12 cellular contexts compared by ENCODE assay signal in the genomic region with DNA sequence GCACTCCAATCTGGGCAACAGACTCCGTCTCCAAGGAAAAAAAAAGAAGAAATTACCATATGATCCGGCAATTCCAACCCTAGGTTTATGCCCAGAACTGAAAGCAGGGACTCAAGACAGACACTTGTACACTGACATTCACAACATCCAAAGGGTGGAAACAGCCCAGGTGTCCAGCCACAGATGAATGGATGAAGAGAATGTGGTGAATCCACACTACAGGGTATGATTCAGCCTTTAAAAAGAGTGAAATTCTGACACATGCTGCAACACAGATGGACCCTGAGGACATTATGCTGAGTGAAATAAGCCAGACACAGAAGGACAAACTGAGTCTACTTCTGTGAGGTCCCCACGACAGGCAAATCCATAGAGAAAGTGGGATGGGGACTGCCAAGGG. TPM values are rescaled to one million over a fixed set of nuclear protein-coding genes. Genes with fewer than 3 reads are reported as not detected.
DNase-seq lines count a peak whose midpoint lies in the region; ATAC-seq and TF ChIP-seq lines count a peak whose summit lies in the region.
"Had no signal": no experiment of that assay in that cellular context is flagged by ENCODE, and none has a peak within 500 bp of the region (broad histone marks: within the 10 kb centered on the region; RNA-seq: fewer than 3 reads in every experiment).

No MANE protein-coding gene starts in this region.

- no peak for DNase-seq in activated T-cell treated with anti-CD3 and anti-CD28 coated beads, Interleukin-2, amount 50 U/mL, for 72 hours
- DNase-seq in activated T-cell treated with anti-CD3 and anti-CD28 coated beads, Interleukin-2, amount 50 U/mL, for 4 hours: no peak
- DNase-seq in activated B cell treated with CpG ODN at 0.5 μM for 24 hours (no peak), glutamatergic neuron (no peak), thyroid gland (peak in 1 of 2 donors; percentile 45), sciatic nerve (ENCODE audit: low spot score) (no peak), dedifferentiated amniotic fluid mesenchymal stem cell (ENCODE audit: extremely low spot score) (no peak)
- DNase-seq in activated T-helper 1 cell treated with anti-CD3 and anti-CD28 coated beads, Interleukin-12 subunit alpha, Interleukin-12 subunit beta, Interleukin-2, Interleukin-4 antibody, amounts not matched to agents 30 ng/mL and 10 ng/mL and 1 ng/mL, durations not matched to agents 14 hours and 24 hours and 36 hours (ENCODE audit: low spot score): no peak
- DNase-seq: AML-193; effector memory CD4-positive, alpha-beta T cell; NCI-H446 treated with DMSO at 0.1 percent for 48 hours had no signal

- 69 to 88% methylated on average over 3 of the region's 3 CpGs for WGBS in thyroid gland, 2 donors

- H3K36me3 Mint-ChIP-seq in activated T-cell treated with anti-CD3 and anti-CD28 coated beads, Interleukin-2, amount 50 U/mL, for 72 hours (ENCODE audit: insufficient read depth in 2 of 2): peaks cover 7 to 14% of the 10 kb centered on the region in 2 donors
- H3K36me3 Mint-ChIP-seq in activated T-cell treated with anti-CD3 and anti-CD28 coated beads, Interleukin-2, amount 50 U/mL, for 4 hours (ENCODE audit: insufficient read depth): peaks cover 12% of the 10 kb centered on the region
- peaks cover 51% of the 10 kb centered on the region for H3K36me3 Mint-ChIP-seq in activated B cell treated with CpG ODN at 0.5 μM for 24 hours (ENCODE audit: low read depth)
- H3K36me3 Mint-ChIP-seq in glutamatergic neuron (ENCODE audit: unreplicated experiment): peaks cover 5% of the 10 kb centered on the region
- peaks cover 20% of the 10 kb centered on the region for H3K36me3 Mint-ChIP-seq in activated T-helper 1 cell treated with anti-CD3 and anti-CD28 coated beads, Interleukin-12 subunit alpha, Interleukin-12 subunit beta, Interleukin-2, Interleukin-4 antibody, amounts not matched to agents 30 ng/mL and 10 ng/mL and 1 ng/mL, durations not matched to agents 14 hours and 24 hours and 36 hours (ENCODE audit: low read depth)

- no peak for ATAC-seq in activated T-cell treated with anti-CD3 and anti-CD28 coated beads, Interleukin-2, amount 50 U/mL, for 72 hours (replicated peaks in 1 of 2)
- ATAC-seq in activated T-cell treated with anti-CD3 and anti-CD28 coated beads, Interleukin-2, amount 50 U/mL, for 4 hours: no peak
- peak; percentile 9 for ATAC-seq in activated B cell treated with CpG ODN at 0.5 μM for 24 hours (ENCODE audit: low read depth)
- no peak for ATAC-seq in sciatic nerve

- no peak overlapping the region for H3K4me3 Mint-ChIP-seq in activated T-cell treated with anti-CD3 and anti-CD28 coated beads, Interleukin-2, amount 50 U/mL, for 72 hours
- no peak overlapping the region for H3K4me3 Mint-ChIP-seq in activated T-cell treated with anti-CD3 and anti-CD28 coated beads, Interleukin-2, amount 50 U/mL, for 4 hours
- peak overlapping the region; percentile 75 for H3K4me3 Mint-ChIP-seq in activated B cell treated with CpG ODN at 0.5 μM for 24 hours
- no peak overlapping the region for H3K4me3 Mint-ChIP-seq in glutamatergic neuron (ENCODE audit: unreplicated experiment)
- no peak overlapping the region for H3K4me3 Mint-ChIP-seq in activated T-helper 1 cell treated with anti-CD3 and anti-CD28 coated beads, Interleukin-12 subunit alpha, Interleukin-12 subunit beta, Interleukin-2, Interleukin-4 antibody, amounts not matched to agents 30 ng/mL and 10 ng/mL and 1 ng/mL, durations not matched to agents 14 hours and 24 hours and 36 hours

- no peaks in the 10 kb centered on the region for H3K27me3 Mint-ChIP-seq in activated T-cell treated with anti-CD3 and anti-CD28 coated beads, Interleukin-2, amount 50 U/mL, for 72 hours (ENCODE audit: low read depth)
- H3K27me3 Mint-ChIP-seq in activated T-cell treated with anti-CD3 and anti-CD28 coated beads, Interleukin-2, amount 50 U/mL, for 4 hours (ENCODE audit: low read depth): no peaks in the 10 kb centered on the region
- H3K27me3 Mint-ChIP-seq in activated B cell treated with CpG ODN at 0.5 μM for 24 hours (no peaks in the 10 kb centered on the region), glutamatergic neuron (ENCODE audit: unreplicated experiment) (peaks cover 25% of the 10 kb centered on the region)
- H3K27me3 Mint-ChIP-seq in activated T-helper 1 cell treated with anti-CD3 and anti-CD28 coated beads, Interleukin-12 subunit alpha, Interleukin-12 subunit beta, Interleukin-2, Interleukin-4 antibody, amounts not matched to agents 30 ng/mL and 10 ng/mL and 1 ng/mL, durations not matched to agents 14 hours and 24 hours and 36 hours (ENCODE audit: insufficient read depth): no peaks in the 10 kb centered on the region

- CTCF ChIA-PET in activated B cell treated with CpG ODN at 0.5 μM for 24 hours (lab: Charles Lee): interaction anchor here (1.6 to 2.2 kb wide), 2 partner anchors 14 to 22 kb away, joined by 7 to 17 read pairs; no protein-coding TSS in a partner anchor

- no peaks in the 10 kb centered on the region for H3K9me3 Mint-ChIP-seq in activated T-cell treated with anti-CD3 and anti-CD28 coated beads, Interleukin-2, amount 50 U/mL, for 72 hours
- no peaks in the 10 kb centered on the region for H3K9me3 Mint-ChIP-seq in activated T-cell treated with anti-CD3 and anti-CD28 coated beads, Interleukin-2, amount 50 U/mL, for 4 hours
- H3K9me3 Mint-ChIP-seq in activated B cell treated with CpG ODN at 0.5 μM for 24 hours: no peaks in the 10 kb centered on the region
- peaks cover 25% of the 10 kb centered on the region for H3K9me3 Mint-ChIP-seq in glutamatergic neuron (ENCODE audit: unreplicated experiment)
- H3K9me3 Mint-ChIP-seq in activated T-helper 1 cell treated with anti-CD3 and anti-CD28 coated beads, Interleukin-12 subunit alpha, Interleukin-12 subunit beta, Interleukin-2, Interleukin-4 antibody, amounts not matched to agents 30 ng/mL and 10 ng/mL and 1 ng/mL, durations not matched to agents 14 hours and 24 hours and 36 hours: no peaks in the 10 kb centered on the region

- peaks cover 26% of the 10 kb centered on the region for H3K4me1 Mint-ChIP-seq in activated T-cell treated with anti-CD3 and anti-CD28 coated beads, Interleukin-2, amount 50 U/mL, for 72 hours (ENCODE audit: low read depth)
- peaks cover 28% of the 10 kb centered on the region for H3K4me1 Mint-ChIP-seq in activated T-cell treated with anti-CD3 and anti-CD28 coated beads, Interleukin-2, amount 50 U/mL, for 4 hours (ENCODE audit: low read depth)
- H3K4me1 Mint-ChIP-seq in activated B cell treated with CpG ODN at 0.5 μM for 24 hours (peaks cover 74% of the 10 kb centered on the region), glutamatergic neuron (ENCODE audit: low read depth, unreplicated experiment) (peaks cover 27% of the 10 kb centered on the region)
- H3K4me1 Mint-ChIP-seq in activated T-helper 1 cell treated with anti-CD3 and anti-CD28 coated beads, Interleukin-12 subunit alpha, Interleukin-12 subunit beta, Interleukin-2, Interleukin-4 antibody, amounts not matched to agents 30 ng/mL and 10 ng/mL and 1 ng/mL, durations not matched to agents 14 hours and 24 hours and 36 hours (ENCODE audit: low read depth): peaks cover 18% of the 10 kb centered on the region

- H3K36me3 ChIP-seq in thyroid gland: peaks cover 26 to 42% of the 10 kb centered on the region in 2 donors

- peak overlapping the region in 2 of 3 donors; percentile 26 to 30 for H3K27ac ChIP-seq in thyroid gland
- H3K27ac ChIP-seq: KMS-11 had no signal

- TF ChIP-seq POLR2A in thyroid gland (IDR thresholded peaks at IDR 0.05): no peak

- intact Hi-C loops in activated B cell treated with CpG ODN at 0.5 μM for 24 hours (cut with micrococcal nuclease) (loop anchor here (1.0 to 5.0 kb wide), 4 partner anchors 14 to 882 kb away; a partner anchor contains a TSS), thyroid gland (cut with DNase I) (no loop called here), sciatic nerve (cut with DNase I) (no loop called here)
- intact Hi-C loops in activated T-helper 1 cell treated with anti-CD3 and anti-CD28 coated beads, Interleukin-12 subunit alpha, Interleukin-12 subunit beta, Interleukin-2, Interleukin-4 antibody, amounts not matched to agents 30 ng/mL and 10 ng/mL and 1 ng/mL, durations not matched to agents 14 hours and 24 hours and 36 hours (cut with micrococcal nuclease): no loop called here

- TF ChIP-seq CTCF in activated B cell treated with CpG ODN at 0.5 μM for 24 hours (IDR thresholded peaks at IDR 0.05): no peak
- no peak for TF ChIP-seq CTCF in glutamatergic neuron (IDR thresholded peaks at IDR 0.05; ENCODE audit: partially characterized antibody, unreplicated experiment)
- no peak for TF ChIP-seq CTCF in thyroid gland (IDR thresholded peaks at IDR 0.05)

- POLR2A ChIA-PET in activated B cell treated with CpG ODN at 0.5 μM for 24 hours (lab: Charles Lee): interaction anchor here (0.7 to 2.9 kb wide), 7 partner anchors 14 to 222 kb away, joined by 3 to 29 read pairs (median 6); a partner anchor contains a TSS

- peak overlapping the region; percentile 68 for H3K27ac Mint-ChIP-seq in activated T-cell treated with anti-CD3 and anti-CD28 coated beads, Interleukin-2, amount 50 U/mL, for 72 hours
- H3K27ac Mint-ChIP-seq in activated B cell treated with CpG ODN at 0.5 μM for 24 hours (peak overlapping the region; percentile 91), glutamatergic neuron (ENCODE audit: unreplicated experiment) (peak overlapping the region; percentile 92)
- no peak overlapping the region for H3K27ac Mint-ChIP-seq in activated T-helper 1 cell treated with anti-CD3 and anti-CD28 coated beads, Interleukin-12 subunit alpha, Interleukin-12 subunit beta, Interleukin-2, Interleukin-4 antibody, amounts not matched to agents 30 ng/mL and 10 ng/mL and 1 ng/mL, durations not matched to agents 14 hours and 24 hours and 36 hours

- H3K9me3 ChIP-seq in thyroid gland: no peaks in the 10 kb centered on the region

- no peaks in the 10 kb centered on the region for H3K27me3 ChIP-seq in thyroid gland

- no peak overlapping the region for H3K4me3 ChIP-seq in thyroid gland (replicated peaks in 1 of 3)

- peaks cover 12 to 40% of the 10 kb centered on the region in 2 donors for H3K4me1 ChIP-seq in thyroid gland

RNA-seq across cellular contexts. Expression of a gene that starts 43.9 kb away (rescaled TPM):
- total RNA-seq in activated T-cell treated with anti-CD3 and anti-CD28 coated beads, Interleukin-2, amount 50 U/mL, for 72 hours: 10 to 100 TPM; 47.1 to 55.8 TPM
- total RNA-seq in activated T-cell treated with anti-CD3 and anti-CD28 coated beads, Interleukin-2, amount 50 U/mL, for 4 hours: 10 to 100 TPM; 27.4 to 32.4 (median 32.2) TPM
- 111 and 123 TPM in 2 replicates for total RNA-seq in activated B cell treated with CpG ODN at 0.5 μM for 24 hours
- total RNA-seq in glutamatergic neuron (ENCODE audit: unreplicated experiment): 105 TPM
- 10 to 100 TPM; 62.7 to 99.4 (median 65.1) TPM for total RNA-seq in thyroid gland
- total RNA-seq in sciatic nerve: 55.9 TPM
- 46.2 and 53.2 TPM in 2 replicates for total RNA-seq in activated T-helper 1 cell treated with anti-CD3 and anti-CD28 coated beads, Interleukin-12 subunit alpha, Interleukin-12 subunit beta, Interleukin-2, Interleukin-4 antibody, amounts not matched to agents 30 ng/mL and 10 ng/mL and 1 ng/mL, durations not matched to agents 14 hours and 24 hours and 36 hours
